In the genomic region with DNA sequence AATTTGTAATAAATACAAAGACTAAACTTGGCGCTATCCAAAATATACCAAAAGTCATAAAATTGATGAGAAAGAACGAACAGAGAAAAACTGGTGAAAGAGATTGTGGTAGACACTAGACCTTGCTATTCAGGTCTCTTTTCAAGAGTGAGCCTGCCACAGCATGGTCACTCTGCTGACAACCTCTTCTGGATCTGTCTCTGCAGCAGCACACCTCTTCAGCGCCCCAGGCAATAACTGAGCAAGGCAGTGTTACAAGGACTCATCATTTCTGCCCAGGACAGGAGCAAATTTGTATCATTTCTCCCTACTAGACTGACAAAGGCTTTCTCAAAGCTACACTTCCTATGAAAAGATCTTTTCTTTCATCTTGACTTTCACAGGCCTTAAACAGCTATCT, we compare ENCODE assay signal across 1 cellular context.
TF ChIP-seq lines count a peak whose summit lies in the region.

No MANE protein-coding gene starts in this region.

TF ChIP-seq in H1, 55 proteins besides CTCF, POLR2A, EP300 and RAD21:
- TF ChIP-seq GTF2F1 (IDR thresholded peaks at IDR 0.05; ENCODE audit: borderline replicate concordance, low read depth, low read length), result no peak
- no peak for TF ChIP-seq CBX5 (IDR thresholded peaks at IDR 0.05; ENCODE audit: low read depth, low read length)
- TF ChIP-seq, protein P1, sequence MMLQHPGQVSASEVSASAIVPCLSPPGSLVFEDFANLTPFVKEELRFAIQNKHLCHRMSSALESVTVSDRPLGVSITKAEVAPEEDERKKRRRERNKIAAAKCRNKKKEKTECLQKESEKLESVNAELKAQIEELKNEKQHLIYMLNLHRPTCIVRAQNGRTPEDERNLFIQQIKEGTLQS (IDR thresholded peaks at IDR 0.05; ENCODE audit: insufficient read depth, low read depth, low read length), result no peak
- TF ChIP-seq SIX5 (IDR thresholded peaks at IDR 0.05; ENCODE audit: low read depth, low read length), result no peak
- TF ChIP-seq BCL11A (IDR thresholded peaks at IDR 0.05; ENCODE audit: low read depth in 2 of 2, low read length in 2 of 2), result no peak
- no peak for TF ChIP-seq SRF (IDR thresholded peaks at IDR 0.05; ENCODE audit: low read depth, low read length)
TF ChIP-seq in H1: peak in this region for 0.
